In genomic region chr10:17984056-17984455, GRCh38 we compare ENCODE assay signal across 11 cellular contexts. TPM values are rescaled to one million over a fixed set of nuclear protein-coding genes. Genes with fewer than 3 reads are reported as not detected.
DNase-seq lines count a peak whose midpoint lies in the region; ATAC-seq and TF ChIP-seq lines count a peak whose summit lies in the region.
"Had no signal": no experiment of that assay in that cellular context is flagged by ENCODE, and none has a peak within 500 bp of the region (broad histone marks: within the 10 kb centered on the region; RNA-seq: fewer than 3 reads in every experiment).

No MANE protein-coding gene starts in this region.

- H3K4me3 ChIP-seq in Karpas-422 (ENCODE audit: low read length) (no peak overlapping the region), right atrium auricular region (no peak overlapping the region)

- ATAC-seq in GM21825 (IDR thresholded peaks at IDR 0.05; ENCODE audit: unreplicated experiment), result peak; percentile 83
- peak; percentile 96 for ATAC-seq in HG03565 (IDR thresholded peaks at IDR 0.05; ENCODE audit: unreplicated experiment)

- no peaks in the 10 kb centered on the region for H3K79me2 ChIP-seq in Karpas-422 (ENCODE audit: low read length)

- H3K36me3 ChIP-seq in Karpas-422 (ENCODE audit: insufficient read depth, low read length) (no peaks in the 10 kb centered on the region), right atrium auricular region (no peaks in the 10 kb centered on the region)

- H3K9me3 ChIP-seq in Karpas-422 (ENCODE audit: low read length) (no peaks in the 10 kb centered on the region), right atrium auricular region (no peaks in the 10 kb centered on the region)

- no peak for TF ChIP-seq CTCF in GM13976 (IDR thresholded peaks at IDR 0.05; ENCODE audit: borderline replicate concordance, control extremely low read depth, extremely low read depth, insufficient read depth, missing control alignments)
- no peak for TF ChIP-seq CTCF in right atrium auricular region (IDR thresholded peaks at IDR 0.05)

- H2AFZ ChIP-seq in Karpas-422 (ENCODE audit: low read length), result no peak overlapping the region

- H3K4me1 ChIP-seq in Karpas-422 (ENCODE audit: low read length) (no peaks in the 10 kb centered on the region), right atrium auricular region (no peaks in the 10 kb centered on the region)

- H3K9ac ChIP-seq in Karpas-422 (ENCODE audit: low read length), result no peak overlapping the region

- H3K27ac ChIP-seq in Karpas-422 (ENCODE audit: low read length) (no peak overlapping the region), right atrium auricular region (no peak overlapping the region)

- H3K27me3 ChIP-seq in Karpas-422 (ENCODE audit: low read length), result peaks cover 2% of the 10 kb centered on the region; the same call in 1 of the 2 replicates
- no peaks in the 10 kb centered on the region for H3K27me3 ChIP-seq in right atrium auricular region

- peak; percentile 59 for DNase-seq in GM13976 (ENCODE audit: low spot score)
- peak; percentile 50 for DNase-seq in fibroblast of gingiva (ENCODE audit: low read depth)
- DNase-seq in stimulated activated CD4-positive, alpha-beta T cell treated with anti-CD3 and anti-CD28 coated beads, Interleukin-4, amount 100 ng/mL, for 24 hours, result no peak
- DNase-seq in Karpas-422, result no peak
- no peak for DNase-seq in germinal center (ENCODE audit: low spot score)
- DNase-seq in right atrium auricular region (ENCODE audit: low spot score), result no peak
- DNase-seq: caudate nucleus; stimulated activated CD4-positive, alpha-beta T cell treated with anti-CD3 and anti-CD28 coated beads, Interleukin-2, amount 100 ng/mL, for 24 hours; T1000 had no signal

- no peaks in the 10 kb centered on the region for H3K9me2 ChIP-seq in Karpas-422 (replicated peaks; ENCODE audit: insufficient read depth, low read length)

- H4K20me1 ChIP-seq in Karpas-422 (ENCODE audit: insufficient read depth, low read depth, low read length), result no peaks in the 10 kb centered on the region

- in situ Hi-C loops in GM13976 (cut with MboI; ENCODE audit: low sequenced_read_pairs, unreplicated experiment), result no loop called here

- H3K4me2 ChIP-seq in Karpas-422 (ENCODE audit: low read depth, low read length, poor library complexity, severe bottlenecking), result no peak overlapping the region

RNA-seq across cellular contexts. Expression of gene SLC39A12, which starts 32.3 kb away (rescaled TPM):
- total RNA-seq in Karpas-422 (2014; rRNA removed; shearing (Covaris generic); ENCODE audit: low replicate concordance), result not detected in 2 replicates
- not detected for total RNA-seq in right atrium auricular region

Comparison
In these comparisons a context has a peak if more than half of its experiments do, and no peak if none do; other contexts are left out.
1. DNase-seq: peak in GM13976 (single experiment) and fibroblast of gingiva (single experiment); none in stimulated activated CD4-positive, alpha-beta T cell treated with anti-CD3 and anti-CD28 coated beads, Interleukin-4, amount 100 ng/mL, for 24 hours (single experiment), Karpas-422 (single experiment), germinal center (single experiment) and right atrium auricular region (single experiment).